ENCODE assay signal across 16 cellular contexts in genomic region chr16:73615256-73615655, GRCh38.
"Had no signal": no experiment of that assay in that cellular context is flagged by ENCODE, and none has a peak within 500 bp of the region (broad histone marks: within the 10 kb centered on the region; RNA-seq: fewer than 3 reads in every experiment).

No MANE protein-coding gene starts in this region.

- H3K4me3 ChIP-seq: adrenal gland, ascending aorta, dorsolateral prefrontal cortex, esophagus muscularis mucosa, gastrocnemius medialis, suprapubic skin, tibial nerve had no signal

- H3K9me3 ChIP-seq: adrenal gland, ascending aorta, esophagus muscularis mucosa, gastrocnemius medialis, suprapubic skin, tibial nerve had no signal

- H3K4me1 ChIP-seq: adrenal gland, ascending aorta, gastrocnemius medialis, suprapubic skin, tibial nerve had no signal

- H3K27me3 ChIP-seq: ascending aorta, gastrocnemius medialis, tibial nerve had no signal

- H3K27ac ChIP-seq: adrenal gland, ascending aorta, dorsolateral prefrontal cortex, esophagus muscularis mucosa, gastrocnemius medialis, suprapubic skin, tibial nerve had no signal

- ATAC-seq: effector memory CD8-positive, alpha-beta T cell; gastrocnemius medialis; stimulated activated effector memory CD8-positive, alpha-beta T cell treated with anti-CD3 and anti-CD28 coated beads, Interleukin-12 subunit alpha, Interleukin-12 subunit beta, amount 100 ng/mL, for 72 hours; stimulated activated naive CD8-positive, alpha-beta T cell treated with anti-CD3 and anti-CD28 coated beads, Interleukin-15, amount 100 ng/mL, for 72 hours had no signal

- DNase-seq: activated CD4-positive, alpha-beta T cell treated with anti-CD3 and anti-CD28 coated beads for 1 hour; activated naive CD4-positive, alpha-beta T cell; activated T-cell treated with anti-CD3 and anti-CD28 coated beads, Interleukin-2, amount 50 U/mL, for 24 hours; adrenal gland; dorsolateral prefrontal cortex; effector memory CD8-positive, alpha-beta T cell; gastrocnemius medialis; hypothalamus; stimulated activated CD4-positive, alpha-beta T cell treated with anti-CD3 and anti-CD28 coated beads, Interleukin-1b, Interleukin-23, amount 100 ng/mL, for 48 hours; stimulated activated naive CD8-positive, alpha-beta T cell treated with anti-CD3 and anti-CD28 coated beads, Interleukin-15, amount 100 ng/mL, for 72 hours; T-helper 1 cell had no signal

- H3K36me3 ChIP-seq: adrenal gland, ascending aorta, esophagus muscularis mucosa, gastrocnemius medialis, suprapubic skin, tibial nerve had no signal
